ENCODE assay signal across 21 cellular contexts in the genomic region with DNA sequence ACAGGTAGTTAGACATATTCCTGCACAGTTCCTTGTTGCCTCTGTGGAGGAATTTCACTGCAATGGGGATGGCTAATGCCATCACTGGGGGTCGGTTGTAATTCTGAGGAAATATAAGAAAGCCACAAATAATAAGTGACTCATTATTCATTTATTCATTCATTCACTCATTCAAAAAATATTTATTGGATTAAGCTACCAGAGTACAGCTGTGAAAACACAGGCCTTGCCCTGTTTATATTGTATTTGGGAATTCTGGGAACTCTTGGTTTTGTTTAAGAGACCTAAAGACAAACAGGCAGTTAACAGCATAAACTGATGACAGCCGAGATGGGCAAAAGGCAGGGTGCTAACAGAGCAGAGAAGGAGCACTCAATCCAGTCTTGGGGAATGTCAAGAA. TPM values are rescaled to one million over a fixed set of nuclear protein-coding genes. Genes with fewer than 3 reads are reported as not detected.
DNase-seq lines count a peak whose midpoint lies in the region; ATAC-seq and TF ChIP-seq lines count a peak whose summit lies in the region.
"Had no signal": no experiment of that assay in that cellular context is flagged by ENCODE, and none has a peak within 500 bp of the region (broad histone marks: within the 10 kb centered on the region; RNA-seq: fewer than 3 reads in every experiment).

No MANE protein-coding gene starts in this region.

- H3K4me3 ChIP-seq in SJSA1 = no peak overlapping the region
- no peak overlapping the region for H3K4me3 ChIP-seq in fibroblast of mammary gland (ENCODE audit: control insufficient read depth, low read depth, low read length)
- H3K4me3 ChIP-seq in retinal pigment epithelial cell (ENCODE audit: low read length) = no peak overlapping the region
- no peak overlapping the region for H3K4me3 ChIP-seq in gastrocnemius medialis
- H3K4me3 ChIP-seq: sigmoid colon, vagina had no signal

- no peaks in the 10 kb centered on the region for H3K9me3 Mint-ChIP-seq in activated naive CD4-positive, alpha-beta T cell treated with anti-CD3 and anti-CD28 coated beads, Interleukin-2, amount 50 U/mL, for 72 hours
- H3K9me3 Mint-ChIP-seq: activated naive CD4-positive, alpha-beta T cell treated with anti-CD3 and anti-CD28 coated beads, Interleukin-2, amount 50 U/mL, for 24 hours; activated T-cell treated with anti-CD3 and anti-CD28 coated beads, Interleukin-2, amount 50 U/mL, for 24 hours had no signal

- H3K27me3 ChIP-seq in SJSA1 (replicated peaks) (no peaks in the 10 kb centered on the region), gastrocnemius medialis (no peaks in the 10 kb centered on the region)
- H3K27me3 ChIP-seq: sigmoid colon, vagina had no signal

- H3K9me3 ChIP-seq in SJSA1 (replicated peaks) (no peaks in the 10 kb centered on the region), gastrocnemius medialis (no peaks in the 10 kb centered on the region)
- H3K9me3 ChIP-seq: sigmoid colon, vagina had no signal

- TF ChIP-seq POLR2A in gastrocnemius medialis (IDR thresholded peaks at IDR 0.05) = no peak

- in situ Hi-C loops in gastrocnemius medialis (cut with MboI; ENCODE audit: low sequenced_read_pairs in 4 of 4) = no loop called here

- no peak for ATAC-seq in gastrocnemius medialis
- ATAC-seq in activated naive CD4-positive, alpha-beta T cell treated with anti-CD3 and anti-CD28 coated beads, Interleukin-2, amount 50 U/mL, for 72 hours = no peak
- ATAC-seq: left lobe of liver, Panc1 had no signal

- intact Hi-C loops in gastrocnemius medialis (cut with DNase I; ENCODE audit: low total_unique reads) = no loop called here

- CTCF ChIA-PET in GM10248 (lab: Yijun Ruan, JAX) = no interaction called here

- peaks cover 0 to 4% of the 10 kb centered on the region in 2 donors for H3K36me3 Mint-ChIP-seq in activated naive CD4-positive, alpha-beta T cell treated with anti-CD3 and anti-CD28 coated beads, Interleukin-2, amount 50 U/mL, for 72 hours
- H3K36me3 Mint-ChIP-seq: activated naive CD4-positive, alpha-beta T cell treated with anti-CD3 and anti-CD28 coated beads, Interleukin-2, amount 50 U/mL, for 24 hours had no signal

- H3K4me1 ChIP-seq in SJSA1 (replicated peaks) (peaks cover 22% of the 10 kb centered on the region), gastrocnemius medialis (no peaks in the 10 kb centered on the region)
- H3K4me1 ChIP-seq: sigmoid colon, vagina had no signal

- H3K27ac ChIP-seq in SJSA1 (peak overlapping the region; percentile 25), gastrocnemius medialis (no peak overlapping the region)
- H3K27ac ChIP-seq: sigmoid colon, vagina had no signal

- DNase-seq in EL = peak; percentile 89
- peak; percentile 53 to 83 for DNase-seq in SJSA1 (ENCODE audit: low read depth in 1 of 2, low spot score in 2 of 2)
- peak; percentile 83 for DNase-seq in fibroblast of mammary gland (ENCODE audit: low read depth)
- DNase-seq in retinal pigment epithelial cell (ENCODE audit: low read depth) = peak; percentile 19
- DNase-seq in gastrocnemius medialis = no peak
- DNase-seq in GM10248 (ENCODE audit: extremely low spot score) = no peak
- DNase-seq in NCI-H774 (lab: John Stamatoyannopoulos, UW) = no peak
- no peak for DNase-seq in activated naive CD4-positive, alpha-beta T cell treated with anti-CD3 and anti-CD28 coated beads, Interleukin-2, amount 50 U/mL, for 72 hours (ENCODE audit: low spot score in 2 of 2)
- DNase-seq: activated T-cell treated with anti-CD3 and anti-CD28 coated beads, Interleukin-2, amount 50 U/mL, for 24 hours; GOT3; KG1; NCI-H1105; NCI-H748 treated with DMSO at 0.1 percent for 48 hours; sigmoid colon; stimulated activated CD4-positive, alpha-beta T cell treated with anti-CD3 and anti-CD28 coated beads, Interleukin-4, amount 100 ng/mL, for 1 hour; substantia nigra had no signal

- POLR2A ChIA-PET in GM10248 (lab: Yijun Ruan, JAX) = no interaction called here

- no peak overlapping the region for H3K27ac Mint-ChIP-seq in activated naive CD4-positive, alpha-beta T cell treated with anti-CD3 and anti-CD28 coated beads, Interleukin-2, amount 50 U/mL, for 72 hours
- H3K27ac Mint-ChIP-seq: activated naive CD4-positive, alpha-beta T cell treated with anti-CD3 and anti-CD28 coated beads, Interleukin-2, amount 50 U/mL, for 24 hours; activated T-cell treated with anti-CD3 and anti-CD28 coated beads, Interleukin-2, amount 50 U/mL, for 24 hours; B cell had no signal

- TF ChIP-seq CTCF in fibroblast of mammary gland (conservative IDR thresholded peaks at IDR 0.05; ENCODE audit: control insufficient read depth, insufficient read depth, low read depth, low read length) (no peak), retinal pigment epithelial cell (conservative IDR thresholded peaks at IDR 0.05; ENCODE audit: low read depth, low read length) (no peak), gastrocnemius medialis (IDR thresholded peaks at IDR 0.05 in 4 of 5, conservative IDR thresholded peaks at IDR 0.05 in 1 of 5) (no peak), GM10248 (IDR thresholded peaks at IDR 0.05; ENCODE audit: control extremely low read depth, extremely low read depth, low read depth, missing control alignments) (no peak)

- H3K36me3 ChIP-seq in SJSA1 (peaks cover 5% of the 10 kb centered on the region; the same call in 1 of the 2 replicates), gastrocnemius medialis (no peaks in the 10 kb centered on the region)
- H3K36me3 ChIP-seq: sigmoid colon, vagina had no signal

RNA-seq across cellular contexts. Expression of gene PTX3, which starts 23.6 kb away (rescaled TPM):
- total RNA-seq in SJSA1 (2014; rRNA removed; shearing (Covaris generic)) = 8.1 and 10.5 TPM in 2 replicates
- 1 to 10 TPM in 2 of 4 donors, under 1 TPM in 1, not detected in 1; 0.87 to 9.1 (median 2.5) TPM for total RNA-seq in gastrocnemius medialis
- total RNA-seq in activated naive CD4-positive, alpha-beta T cell treated with anti-CD3 and anti-CD28 coated beads, Interleukin-2, amount 50 U/mL, for 72 hours = under 1 TPM in 1 of 2 donors, not detected in 1; 0.70 TPM

RNA-seq across cellular contexts. Expression of gene VEPH1, which starts 43.0 kb away (rescaled TPM):
- 1.7 and 14.3 TPM in 2 replicates for total RNA-seq in SJSA1 (2014; rRNA removed; shearing (Covaris generic))
- under 1 TPM in 1 of 4 donors, not detected in 3; 0.07 TPM for total RNA-seq in gastrocnemius medialis
- total RNA-seq in activated naive CD4-positive, alpha-beta T cell treated with anti-CD3 and anti-CD28 coated beads, Interleukin-2, amount 50 U/mL, for 72 hours = not detected
- total RNA-seq: B cell had no signal

Comparison
In these comparisons a context has a peak if more than half of its experiments do, and no peak if none do; other contexts are left out.
1. DNase-seq: peak in EL (single experiment), SJSA1 (2 of 2), fibroblast of mammary gland (single experiment) and retinal pigment epithelial cell (single experiment); none in gastrocnemius medialis (0 of 2), GM10248 (single experiment), NCI-H774 (single experiment) and activated naive CD4-positive, alpha-beta T cell treated with anti-CD3 and anti-CD28 coated beads, Interleukin-2, amount 50 U/mL, for 72 hours (0 of 2).